16 cellular contexts compared by ENCODE assay signal in the genomic region with DNA sequence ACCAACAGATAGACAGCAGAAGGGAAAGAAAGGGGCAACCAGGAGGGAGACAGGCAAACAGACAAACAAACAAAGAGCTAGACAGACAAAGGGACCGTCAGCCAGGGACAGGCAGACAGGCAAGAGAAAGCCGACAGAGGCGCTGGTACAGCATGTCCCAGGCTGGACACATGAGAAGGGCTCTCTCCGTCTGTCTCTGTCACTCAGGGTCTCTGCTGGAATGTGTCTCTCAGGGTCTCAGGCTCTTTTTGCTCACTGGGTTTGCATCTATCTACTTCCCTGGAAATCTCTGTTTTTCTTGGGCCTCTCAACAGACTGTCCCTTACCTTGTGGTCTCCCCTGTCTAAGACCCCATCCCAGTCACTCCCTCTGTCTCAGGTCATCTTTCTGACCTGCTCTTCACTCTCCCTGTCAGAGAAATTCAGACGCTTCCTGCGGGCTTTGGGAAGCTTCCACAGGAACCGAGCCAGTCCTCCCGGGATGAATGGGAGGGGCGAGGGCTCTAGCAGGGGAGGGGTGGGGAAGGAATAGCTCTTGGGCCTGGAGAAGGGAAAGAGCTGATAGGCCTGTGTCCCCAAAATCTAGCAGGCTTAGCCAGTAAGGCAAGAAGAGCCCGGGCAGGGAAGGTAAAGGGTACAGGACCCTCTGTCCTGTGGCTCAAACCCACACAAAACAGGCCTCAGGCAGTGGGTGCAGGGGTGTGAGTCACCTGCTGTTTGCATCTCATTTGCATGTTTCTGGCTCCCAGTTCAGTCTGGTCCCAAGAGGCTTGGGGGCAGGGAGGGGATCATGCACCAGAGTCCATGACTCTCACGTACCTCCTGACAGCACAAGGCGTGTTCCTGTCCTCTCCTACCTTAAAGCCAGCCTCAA. TPM values are rescaled to one million over a fixed set of nuclear protein-coding genes. Genes with fewer than 3 reads are reported as not detected.
DNase-seq lines count a peak whose midpoint lies in the region; ATAC-seq and TF ChIP-seq lines count a peak whose summit lies in the region.
"Had no signal": no experiment of that assay in that cellular context is flagged by ENCODE, and none has a peak within 500 bp of the region (broad histone marks: within the 10 kb centered on the region; RNA-seq: fewer than 3 reads in every experiment).

No MANE protein-coding gene starts in this region.

- peak; percentile 40 to 56 for TF ChIP-seq POLR2A in gastrocnemius medialis (IDR thresholded peaks at IDR 0.05)

- H3K4me1 ChIP-seq in gastrocnemius medialis, result peaks cover 27 to 32% of the 10 kb centered on the region in 2 donors

- intact Hi-C loops in gastrocnemius medialis (cut with DNase I; ENCODE audit: low total_unique reads), result no loop called here

- H3K27me3 ChIP-seq in gastrocnemius medialis, result no peaks in the 10 kb centered on the region

- no peaks in the 10 kb centered on the region for H3K9me3 ChIP-seq in gastrocnemius medialis

- in situ Hi-C loops in gastrocnemius medialis (cut with MboI; ENCODE audit: low sequenced_read_pairs in 4 of 4), result loop anchor here in 2 of 4 donors (5.0 to 10.0 kb wide), 2 partner anchors 170 to 172 kb away; partner anchors contain the start of gene HOXC6 (in 2 of the 2)

- H3K36me3 ChIP-seq in gastrocnemius medialis, result no peaks in the 10 kb centered on the region
- H3K36me3 ChIP-seq: cardiac muscle cell had no signal

- H3K27ac ChIP-seq in gastrocnemius medialis, result peak overlapping the region; percentile 91 to 99 (median 98)
- H3K27ac ChIP-seq: cardiac muscle cell, KMS-11 had no signal

- ATAC-seq in GM18502 (IDR thresholded peaks at IDR 0.05; ENCODE audit: poor library complexity, unreplicated experiment), result peak; percentile 54
- ATAC-seq in gastrocnemius medialis, result peak; percentile 84 to 86

- H3K4me3 ChIP-seq in cardiac fibroblast (replicated peaks in 1 of 2; ENCODE audit: low read depth in 2 of 2, low read length in 2 of 2) (no peak overlapping the region), gastrocnemius medialis (peak overlapping the region; percentile 18 to 47 (median 38))
- H3K4me3 ChIP-seq: cardiac muscle cell, skin epidermis had no signal

- DNase-seq in LHCN-M2 (ENCODE audit: low read depth) (peak; percentile 90), cardiac fibroblast (ENCODE audit: low read depth in 2 of 2) (peak; percentile 26 to 60), gastrocnemius medialis (peak; percentile 85 to 95), GM20000 (ENCODE audit: low spot score) (no peak), cerebellar nuclear complex (lab: John Stamatoyannopoulos, UW) (no peak), RKO (ENCODE audit: low spot score) (no peak), NCI-H187 treated with DMSO at 0.1 percent for 48 hours (lab: John Stamatoyannopoulos, UW) (no peak)
- DNase-seq: activated T-cell treated with anti-CD3 and anti-CD28 coated beads, Interleukin-2, amount 50 U/mL, for 1 hour; DND-41; foreskin melanocyte; NCI-H82; stimulated activated naive CD4-positive, alpha-beta T cell had no signal

- TF ChIP-seq CTCF in cardiac fibroblast (IDR thresholded peaks at IDR 0.05; ENCODE audit: low read depth, low read length) (no peak), gastrocnemius medialis (IDR thresholded peaks at IDR 0.05 in 4 of 5, conservative IDR thresholded peaks at IDR 0.05 in 1 of 5) (no peak), GM20000 (IDR thresholded peaks at IDR 0.05; ENCODE audit: extremely low read depth, missing control alignments) (no peak)

RNA-seq across cellular contexts. Expression of gene SMUG1, which starts 8.5 kb away (rescaled TPM):
- 57.6 and 69.9 TPM in 2 replicates for total RNA-seq in LHCN-M2 (2014; rRNA removed)
- 43.8 TPM for polyA plus RNA-seq in LHCN-M2 (2012)
- 10 to 100 TPM; 25.3 to 51.8 (median 35.4) TPM for total RNA-seq in gastrocnemius medialis

Comparison
In these comparisons a context has a peak if more than half of its experiments do, and no peak if none do; other contexts are left out.
1. DNase-seq: peak in LHCN-M2 (single experiment), cardiac fibroblast (2 of 2) and gastrocnemius medialis (2 of 2); none in GM20000 (single experiment), cerebellar nuclear complex (0 of 2), RKO (single experiment) and NCI-H187 treated with DMSO at 0.1 percent for 48 hours (single experiment).
2. H3K4me3 ChIP-seq: peak in gastrocnemius medialis (4 of 4); none in cardiac fibroblast (0 of 2).